Comparison of ENCODE assay signal across 8 cellular contexts in the genomic region with DNA sequence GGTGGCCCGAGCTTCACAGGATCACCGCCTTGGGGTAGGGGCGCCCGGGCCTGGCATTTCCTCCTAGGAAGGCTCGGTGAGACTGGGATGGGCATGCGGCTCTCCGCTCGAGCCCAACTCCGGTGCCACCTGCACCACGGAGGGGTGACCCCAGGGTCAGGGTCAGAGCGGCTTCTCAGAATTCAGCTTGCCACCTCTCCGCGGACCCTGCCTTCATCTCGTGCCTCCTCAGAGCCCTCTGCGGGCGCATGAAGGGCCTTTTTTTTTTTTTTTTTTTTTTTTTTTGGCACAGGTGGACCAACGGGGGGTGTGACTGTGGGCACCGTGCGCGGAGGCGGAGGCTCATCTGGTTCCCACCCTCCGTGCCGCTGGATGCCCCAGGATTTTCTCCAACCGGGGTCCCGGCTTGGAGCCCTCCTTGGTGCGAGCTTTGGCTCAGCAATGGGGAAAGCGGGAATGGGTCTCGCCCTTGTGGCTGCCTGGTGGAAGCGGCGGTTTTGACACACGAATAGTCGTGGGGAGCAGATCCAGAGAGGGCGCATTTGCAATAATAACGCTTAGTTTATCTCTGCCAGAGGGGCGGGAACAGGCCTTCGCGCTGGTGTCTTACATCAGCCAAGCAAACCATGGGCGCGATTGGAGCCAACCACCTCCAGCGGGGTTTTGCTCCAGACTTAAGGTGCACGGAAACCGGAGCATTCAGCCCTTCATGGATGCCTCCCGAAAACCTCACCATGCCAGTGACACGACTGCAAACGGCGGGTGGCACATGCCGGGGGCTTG. TPM values are rescaled to one million over a fixed set of nuclear protein-coding genes. Genes with fewer than 3 reads are reported as not detected.
A peak's percentile ranks its signal among the peaks of the same experiment; 100 is the strongest.
DNase-seq lines count a peak whose midpoint lies in the region; ATAC-seq, FAIRE-seq and TF ChIP-seq lines count a peak whose summit lies in the region.

No MANE protein-coding gene starts in this region.

- ATAC-seq in GM18861 (IDR thresholded peaks at IDR 0.05; ENCODE audit: unreplicated experiment) = no peak

- DNase-seq in C1 segment of cervical spinal cord (lab: John Stamatoyannopoulos, UW) = peak in 8 of 14 donors; percentile 38 to 74 (median 58)
- peak; percentile 47 for DNase-seq in HTR-8/SVneo (ENCODE audit: insufficient read length, low spot score)
- DNase-seq in SHP77 treated with DMSO at 0.1 percent for 48 hours (lab: John Stamatoyannopoulos, UW) = peak; percentile 46
- DNase-seq in mucosa of gallbladder (ENCODE audit: low spot score) = peak; percentile 71
- no peak for DNase-seq in vagina (ENCODE audit: extremely low spot score in 2 of 2)
- no peak for DNase-seq in activated CD4-positive, CD25-positive, alpha-beta regulatory T cell treated with anti-CD3 and anti-CD28 coated beads, Interleukin-2, amount 50 U/mL, for 72 hours

- TF ChIP-seq POLR2A in vagina (IDR thresholded peaks at IDR 0.05) = peak in 1 of 2 donors; percentile 3

- H3K27ac ChIP-seq in esophagus (ENCODE audit: low read depth in 2 of 2, low read length in 1 of 2) = peak overlapping the region; percentile 99
- H3K27ac ChIP-seq in vagina = peak overlapping the region; percentile 100

- TF ChIP-seq CTCF in vagina (IDR thresholded peaks at IDR 0.05) = no peak

- H3K4me1 ChIP-seq in esophagus (ENCODE audit: control insufficient read depth in 2 of 2, insufficient read depth in 2 of 2, low read length in 1 of 2) (peaks cover 0 to 7% of the 10 kb centered on the region in 2 donors), vagina (peaks cover 34% of the 10 kb centered on the region)

- intact Hi-C loops in vagina (cut with DNase I) = no loop called here

- no peaks in the 10 kb centered on the region for H3K27me3 ChIP-seq in esophagus (ENCODE audit: control insufficient read depth in 1 of 2, insufficient read depth in 2 of 2, low read length in 2 of 2)
- H3K27me3 ChIP-seq in vagina = no peaks in the 10 kb centered on the region

- H3K4me3 ChIP-seq in esophagus (ENCODE audit: low read depth in 1 of 2, low read length in 2 of 2) (peak overlapping the region; percentile 72 to 88), vagina (peak overlapping the region; percentile 81 to 88)

- H3K36me3 ChIP-seq in esophagus (ENCODE audit: control insufficient read depth in 2 of 2, insufficient read depth in 2 of 2, low read length in 1 of 2) = no peaks in the 10 kb centered on the region
- no peaks in the 10 kb centered on the region for H3K36me3 ChIP-seq in vagina

- peak; percentile 82 for FAIRE-seq in HTR-8/SVneo (lab: Jason Lieb, UNC)

- H3K9me3 ChIP-seq in esophagus (ENCODE audit: control insufficient read depth in 2 of 2, insufficient read depth in 1 of 2, low read depth in 1 of 2, low read length in 1 of 2) (no peaks in the 10 kb centered on the region), vagina (no peaks in the 10 kb centered on the region)

- WGBS in esophagus, 2 donors = 7 to 8% methylated on average over 45 to 47 of the region's 47 CpGs

RNA-seq across cellular contexts. Expression of gene TNRC18, which starts 5.0 kb away (rescaled TPM):
- polyA plus RNA-seq in esophagus = 10 to 100 TPM; 18.0 to 34.0 TPM
- total RNA-seq in mucosa of gallbladder (171 TPM), vagina (79.8 TPM)

Comparison
In these comparisons a context has a peak if more than half of its experiments do, and no peak if none do; other contexts are left out.
1. DNase-seq: peak in C1 segment of cervical spinal cord (8 of 14), HTR-8/SVneo (single experiment), SHP77 treated with DMSO at 0.1 percent for 48 hours (single experiment) and mucosa of gallbladder (single experiment); none in vagina (0 of 2) and activated CD4-positive, CD25-positive, alpha-beta regulatory T cell treated with anti-CD3 and anti-CD28 coated beads, Interleukin-2, amount 50 U/mL, for 72 hours (single experiment).